ENCODE assay signal across 14 cellular contexts in the genomic region with DNA sequence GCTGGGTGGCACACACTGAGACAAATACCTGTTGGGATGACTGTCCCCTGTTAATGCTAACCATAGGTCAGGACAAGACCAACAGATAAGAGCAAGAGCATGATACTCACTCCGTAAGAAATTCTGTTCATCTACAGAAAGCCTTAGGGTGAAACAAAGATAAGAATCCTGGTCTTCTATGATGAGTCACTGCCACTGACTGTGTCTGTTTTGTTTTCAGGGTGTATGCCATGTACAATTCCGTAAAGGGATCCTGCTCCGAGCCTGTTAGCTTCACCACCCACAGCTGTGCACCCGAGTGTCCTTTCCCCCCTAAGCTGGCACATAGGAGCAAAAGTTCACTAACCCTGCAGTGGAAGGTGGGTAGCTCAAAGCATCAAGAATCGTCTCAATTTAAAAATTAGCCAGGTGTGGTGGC.
DNase-seq lines count a peak whose midpoint lies in the region; ATAC-seq, FAIRE-seq and TF ChIP-seq lines count a peak whose summit lies in the region.
"Had no signal": no experiment of that assay in that cellular context is flagged by ENCODE, and none has a peak within 500 bp of the region (broad histone marks: within the 10 kb centered on the region; RNA-seq: fewer than 3 reads in every experiment).

No MANE protein-coding gene starts in this region.

- CTCF ChIA-PET in K562 (lab: Yijun Ruan, JAX; ENCODE audit: low intra/inter-chr PET ratio), result interaction anchor here (0.6 kb wide), 1 partner anchor 603 kb away, joined by 3 read pairs; no protein-coding TSS in a partner anchor

- H4K20me1 ChIP-seq in K562 (replicated peaks; ENCODE audit: control insufficient read depth, insufficient read depth, low read length) (no peaks in the 10 kb centered on the region), hepatocyte (ENCODE audit: insufficient read depth, poor library complexity, severe bottlenecking) (no peaks in the 10 kb centered on the region)

- 14% methylated on average over 4 of the region's 5 CpGs for WGBS in K562 (ENCODE audit: insufficient coverage, low coverage, missing lambda C conversion rate)
- 52% methylated on average over 5 of the region's 5 CpGs for WGBS in hepatocyte (ENCODE audit: low lambda C conversion rate, missing lambda C conversion rate)
- 66 to 89% (median 83%) methylated on average over 5 of the region's 5 CpGs for WGBS in small intestine, 3 donors

- H3K9me3 ChIP-seq in K562 (replicated peaks; ENCODE audit: control insufficient read depth, insufficient read depth, low read depth, low read length) (no peaks in the 10 kb centered on the region), hepatocyte (ENCODE audit: low read depth) (no peaks in the 10 kb centered on the region), small intestine (ENCODE audit: control insufficient read depth, low read depth) (no peaks in the 10 kb centered on the region)
- H3K9me3 ChIP-seq: gastrocnemius medialis had no signal

- H3K79me2 ChIP-seq in K562 (ENCODE audit: control insufficient read depth, insufficient read depth, low read length) (no peaks in the 10 kb centered on the region), hepatocyte (peaks cover 4% of the 10 kb centered on the region)

- peak; percentile 38; the same call in 1 of the 2 replicates for TF ChIP-seq EP300 in K562 (IDR thresholded peaks at IDR 0.05; ENCODE audit: low read length)

- no peak for TF ChIP-seq CTCF in K562 (IDR thresholded peaks at IDR 0.05 in 2 of 3, conservative IDR thresholded peaks at IDR 0.05 in 1 of 3; ENCODE audit: insufficient read depth in 2 of 3, low read depth in 1 of 3, low read length in 3 of 3)
- TF ChIP-seq CTCF in hepatocyte (IDR thresholded peaks at IDR 0.05; ENCODE audit: poor library complexity), result no peak
- no peak for TF ChIP-seq CTCF in GM20000 (IDR thresholded peaks at IDR 0.05; ENCODE audit: extremely low read depth, missing control alignments)

- no peak for TF ChIP-seq POLR2A in K562 (conservative IDR thresholded peaks at IDR 0.05)

- H3K36me3 ChIP-seq in K562 (ENCODE audit: control insufficient read depth, insufficient read depth, low read length) (peaks cover 63% of the 10 kb centered on the region), hepatocyte (replicated peaks; ENCODE audit: insufficient read depth, low read depth) (no peaks in the 10 kb centered on the region), small intestine (ENCODE audit: control insufficient read depth in 2 of 2, insufficient read depth in 2 of 2, low read length in 2 of 2) (peaks cover 2 to 3% of the 10 kb centered on the region in 2 donors)

- H3K27ac ChIP-seq in K562 (ENCODE audit: extremely low read depth, low read depth, low read length), result peak overlapping the region; percentile 58; the same call in 2 of the 3 replicates
- H3K27ac ChIP-seq in hepatocyte, result peak overlapping the region; percentile 82
- peak overlapping the region in 1 of 2 donors; percentile 12 for H3K27ac ChIP-seq in small intestine (ENCODE audit: low read depth in 1 of 2, low read length in 1 of 2)

- no peaks in the 10 kb centered on the region for H3K9me1 ChIP-seq in K562 (ENCODE audit: control insufficient read depth, insufficient read depth, low read length)

- intact Hi-C loops in K562 (cut with micrococcal nuclease), result no loop called here

- peak; percentile 89 for ATAC-seq in K562
- ATAC-seq in HG03521 (IDR thresholded peaks at IDR 0.05; ENCODE audit: unreplicated experiment), result no peak
- ATAC-seq: gastrocnemius medialis had no signal

- no peak for TF ChIP-seq RAD21 in K562 (CRISPR knock-in tag; conservative IDR thresholded peaks at IDR 0.05 in 1 of 2, IDR thresholded peaks at IDR 0.05 in 1 of 2)

- H3K4me2 ChIP-seq in K562 (ENCODE audit: insufficient read depth, low read length), result peak overlapping the region; percentile 40; the same call in 1 of the 2 replicates
- no peak overlapping the region for H3K4me2 ChIP-seq in hepatocyte

- H2AFZ ChIP-seq in K562 (ENCODE audit: low read depth, low read length), result no peak overlapping the region
- no peak overlapping the region for H2AFZ ChIP-seq in hepatocyte

- peaks cover 5 to 20% of the 10 kb centered on the region in 2 experiments; a peak in 4 of 5 replicates for H3K4me1 ChIP-seq in K562 (replicated peaks in 1 of 2; ENCODE audit: control insufficient read depth in 2 of 2, insufficient read depth in 2 of 2, low read length in 2 of 2)
- H3K4me1 ChIP-seq in hepatocyte (ENCODE audit: insufficient read depth), result peaks cover 22% of the 10 kb centered on the region
- no peaks in the 10 kb centered on the region for H3K4me1 ChIP-seq in small intestine (ENCODE audit: control insufficient read depth in 2 of 2, insufficient read depth in 1 of 2, low read depth in 1 of 2, low read length in 1 of 2)

- peak; percentile 68 for DNase-seq in HT-29 (ENCODE audit: low spot score)
- DNase-seq in K562 (ENCODE audit: extremely low read depth in 1 of 4, low spot score in 3 of 4), result peak; percentile 64 to 74 (median 67)
- peak; percentile 51 for DNase-seq in hepatocyte (ENCODE audit: low spot score)
- peak; percentile 54 for DNase-seq in small intestine
- DNase-seq in GM20000 (ENCODE audit: low spot score), result no peak
- no peak for DNase-seq in HuH-7 (ENCODE audit: low spot score)
- DNase-seq in DMS53 (lab: John Stamatoyannopoulos, UW), result no peak
- DNase-seq: activated CD4-positive, CD25-positive, alpha-beta regulatory T cell; activated naive CD8-positive, alpha-beta T cell treated with anti-CD3 and anti-CD28 coated beads for 36 hours; CD4-positive, CD25-positive, alpha-beta regulatory T cell; gastrocnemius medialis; naive B cell; NCI-H1417 had no signal

- POLR2A ChIA-PET in K562 (lab: Yijun Ruan, JAX), result interaction anchor here (0.5 to 1.2 kb wide), 4 partner anchors 9 to 203 kb away, joined by 3 to 7 read pairs (median 4); no protein-coding TSS in a partner anchor

- no TSS peak for BruUV-seq in K562 (replicated peaks; lab: Mats Ljungman, UMichigan)

- H3K9me2 ChIP-seq in hepatocyte (replicated peaks; ENCODE audit: insufficient read depth), result no peaks in the 10 kb centered on the region

- in situ Hi-C loops in K562 (cut with MboI), result no loop called here

- H3K27me3 ChIP-seq in K562 (ENCODE audit: control insufficient read depth in 2 of 2, insufficient read depth in 2 of 2, low read length in 2 of 2) (no peaks in the 10 kb centered on the region), hepatocyte (no peaks in the 10 kb centered on the region), small intestine (ENCODE audit: control insufficient read depth in 2 of 2, insufficient read depth in 2 of 2, low read length in 2 of 2) (no peaks in the 10 kb centered on the region)
- H3K27me3 ChIP-seq: gastrocnemius medialis had no signal

- no peak overlapping the region for H3K9ac ChIP-seq in K562 (ENCODE audit: insufficient read depth in 1 of 2, low read depth in 2 of 2, low read length in 2 of 2)

- FAIRE-seq in K562 (lab: Jason Lieb, UNC) (peak; percentile 78), small intestine (lab: Jason Lieb, UNC) (no peak)

- H3K4me3 ChIP-seq in K562 (no peak overlapping the region), hepatocyte (no peak overlapping the region), small intestine (ENCODE audit: low read depth in 1 of 2, low read length in 2 of 2) (no peak overlapping the region)
- H3K4me3 ChIP-seq: gastrocnemius medialis had no signal

TF ChIP-seq in K562, 482 proteins besides CTCF, POLR2A, EP300 and RAD21 (continues in another document):
- TF ChIP-seq LEF1 (IDR thresholded peaks at IDR 0.05) (peak; percentile 42; the same call in 1 of the 2 replicates), KAT7 (CRISPR knock-in tag; IDR thresholded peaks at IDR 0.05; ENCODE audit: borderline replicate concordance) (no peak), MEF2D (tag; conservative IDR thresholded peaks at IDR 0.05; ENCODE audit: low read depth) (0 out of 2 replicates have a peak, but pooled peaks have one; percentile 17), CXXC5 (CRISPR knock-in tag; IDR thresholded peaks at IDR 0.05) (peak; percentile 29; the same call in 1 of the 2 replicates), ILK (tag; IDR thresholded peaks at IDR 0.05; ENCODE audit: borderline replicate concordance, low read depth) (no peak), SLC30A9 (CRISPR knock-in tag; IDR thresholded peaks at IDR 0.05) (no peak)

Comparison
In these comparisons a context has a peak if more than half of its experiments do, and no peak if none do; other contexts are left out.
1. DNase-seq: peak in HT-29 (single experiment), K562 (4 of 4), hepatocyte (single experiment) and small intestine (single experiment); none in GM20000 (single experiment), HuH-7 (single experiment) and DMS53 (single experiment).